ENCODE assay signal across 8 cellular contexts in the genomic region with DNA sequence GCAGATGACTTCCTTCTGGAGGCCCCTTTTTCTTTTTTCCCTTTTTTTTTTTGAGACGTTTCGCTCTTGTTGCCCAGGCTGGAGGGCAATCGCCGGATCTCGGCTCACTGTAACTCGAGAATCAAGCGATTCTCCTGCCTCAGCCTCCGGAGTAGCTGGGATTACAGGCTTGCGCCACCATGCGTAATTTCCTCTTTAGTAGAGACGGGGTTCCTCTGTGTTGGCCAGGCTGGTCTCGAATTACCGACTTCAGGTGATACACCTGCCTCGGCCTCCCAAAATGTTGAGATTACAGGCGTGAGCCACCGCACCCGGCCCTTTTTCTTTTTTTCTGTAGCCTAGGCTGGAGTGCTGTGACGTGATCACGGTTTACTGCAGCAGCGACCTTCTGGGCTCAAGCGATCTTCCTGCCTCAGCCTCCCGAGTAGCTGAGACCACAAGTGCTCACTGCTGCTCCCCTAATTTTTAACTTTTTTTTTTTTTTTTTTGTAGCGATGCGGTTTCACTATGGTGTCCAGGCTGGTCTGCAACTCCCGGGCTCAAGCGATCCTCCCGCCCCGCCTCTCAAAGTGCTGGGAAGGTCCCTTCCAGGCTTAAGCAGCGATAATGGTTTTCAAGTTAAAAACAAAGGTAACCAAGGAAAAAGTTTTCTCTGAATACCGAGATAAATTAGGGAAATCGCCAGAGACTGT. TPM values are rescaled to one million over a fixed set of nuclear protein-coding genes. Genes with fewer than 3 reads are reported as not detected.
DNase-seq lines count a peak whose midpoint lies in the region; ATAC-seq and TF ChIP-seq lines count a peak whose summit lies in the region.

No MANE protein-coding gene starts in this region.

- peak overlapping the region; percentile 97 for H3K4me3 Mint-ChIP-seq in activated naive CD4-positive, alpha-beta T cell treated with anti-CD3 and anti-CD28 coated beads, Interleukin-2, amount 50 U/mL, for 24 hours

- H3K27ac ChIP-seq in PC-3 (ENCODE audit: low read length): peak overlapping the region; percentile 82

- H3K4me2 ChIP-seq in PC-3 (ENCODE audit: low read length): peak overlapping the region; percentile 98

- peak overlapping the region; percentile 99 for H3K27ac Mint-ChIP-seq in activated naive CD4-positive, alpha-beta T cell treated with anti-CD3 and anti-CD28 coated beads, Interleukin-2, amount 50 U/mL, for 24 hours

- CTCF ChIA-PET in PC-3 (lab: Charles Lee): no interaction called here

- H3K9ac ChIP-seq in PC-3 (ENCODE audit: low read length): peak overlapping the region; percentile 98

- intact Hi-C loops in PC-3 (cut with micrococcal nuclease) (loop anchor here (5.0 kb wide), 1 partner anchor 198 kb away; the partner anchor contains the start of genes DHX38 and TXNL4B), Right ventricle myocardium superior (cut with DNase I) (no loop called here)

- H3K4me1 Mint-ChIP-seq in activated naive CD4-positive, alpha-beta T cell treated with anti-CD3 and anti-CD28 coated beads, Interleukin-2, amount 50 U/mL, for 24 hours: peaks cover 24% of the 10 kb centered on the region

- peaks cover 20% of the 10 kb centered on the region; the same call in 1 of the 2 replicates for H4K20me1 ChIP-seq in PC-3 (ENCODE audit: low read length)

- peaks cover 13% of the 10 kb centered on the region; the same call in 1 of the 2 replicates for H3K4me1 ChIP-seq in PC-3 (ENCODE audit: insufficient read depth, low read length)

- H3K9me3 ChIP-seq in PC-3 (ENCODE audit: low read length): no peaks in the 10 kb centered on the region

- no peaks in the 10 kb centered on the region for H3K9me3 Mint-ChIP-seq in activated naive CD4-positive, alpha-beta T cell treated with anti-CD3 and anti-CD28 coated beads, Interleukin-2, amount 50 U/mL, for 24 hours

- DNase-seq in AG08396 (ENCODE audit: low spot score) (peak; percentile 18), PC-3 (peak; percentile 59), Right ventricle myocardium superior (peak; percentile 53), omental fat pad (ENCODE audit: low spot score) (peak; percentile 28), COLO829 (ENCODE audit: low spot score) (no peak)

- ATAC-seq in GM18498 (IDR thresholded peaks at IDR 0.05; ENCODE audit: unreplicated experiment): peak; percentile 18
- peak; percentile 13 for ATAC-seq in HG03139 (IDR thresholded peaks at IDR 0.05; ENCODE audit: unreplicated experiment)
- peak; percentile 48 for ATAC-seq in PC-3
- peak; percentile 29 for ATAC-seq in Right ventricle myocardium superior (ENCODE audit: poor library complexity)
- no peak for ATAC-seq in omental fat pad (ENCODE audit: low FRiP score)

- H3K79me2 ChIP-seq in PC-3 (ENCODE audit: low read length): peaks cover 41% of the 10 kb centered on the region

- H3K27me3 ChIP-seq in PC-3 (ENCODE audit: low read length): no peaks in the 10 kb centered on the region

- no peaks in the 10 kb centered on the region for H3K36me3 ChIP-seq in PC-3 (ENCODE audit: low read depth, low read length)

- H2AFZ ChIP-seq in PC-3 (ENCODE audit: low read length): peak overlapping the region; percentile 88

- H3K36me3 Mint-ChIP-seq in activated naive CD4-positive, alpha-beta T cell treated with anti-CD3 and anti-CD28 coated beads, Interleukin-2, amount 50 U/mL, for 24 hours: peaks cover 2% of the 10 kb centered on the region

- H3K27me3 Mint-ChIP-seq in activated naive CD4-positive, alpha-beta T cell treated with anti-CD3 and anti-CD28 coated beads, Interleukin-2, amount 50 U/mL, for 24 hours: no peaks in the 10 kb centered on the region

- TF ChIP-seq CTCF in PC-3 (conservative IDR thresholded peaks at IDR 0.05; ENCODE audit: low read depth, low read length): 0 out of 2 replicates have a peak, but pooled peaks have one; percentile 13
- no peak for TF ChIP-seq CTCF in omental fat pad (IDR thresholded peaks at IDR 0.05)

- H3F3A ChIP-seq in PC-3 (ENCODE audit: low read length, unreplicated experiment): no peaks in the 10 kb centered on the region

- H3K4me3 ChIP-seq in PC-3 (ENCODE audit: low read length): peak overlapping the region; percentile 100

- no TSS peak for BruUV-seq in PC-3 (replicated peaks; lab: Mats Ljungman, UMichigan)

- no peaks in the 10 kb centered on the region for H3K9me2 ChIP-seq in PC-3 (replicated peaks; ENCODE audit: low read length)

- POLR2A ChIA-PET in PC-3 (lab: Charles Lee; ENCODE audit: unreplicated experiment): no interaction called here

RNA-seq across cellular contexts. Expression of gene IST1, which starts 1.0 kb away (rescaled TPM):
- total RNA-seq in PC-3 (2014; rRNA removed) (75.2 and 86.4 TPM in 2 replicates), Right ventricle myocardium superior (113 TPM), omental fat pad (100 to 1,000 TPM; 229 to 249 (median 230) TPM)

RNA-seq across cellular contexts. Expression of gene ZNF821, which starts 10.4 kb away (rescaled TPM):
- total RNA-seq in PC-3 (2014; rRNA removed) (4.7 and 5.4 TPM in 2 replicates), Right ventricle myocardium superior (1.7 TPM), omental fat pad (10 to 100 TPM in 1 of 4 donors, 1 to 10 TPM in 3; 1.3 to 10.1 (median 4.4) TPM)

RNA-seq across cellular contexts. Expression of gene ATXN1L, which starts 48.6 kb away (rescaled TPM):
- total RNA-seq in PC-3 (2014; rRNA removed): 8.5 and 9.2 TPM in 2 replicates
- 13.4 TPM for total RNA-seq in Right ventricle myocardium superior
- total RNA-seq in omental fat pad: 10 to 100 TPM; 30.6 to 43.1 (median 37.0) TPM
